In genomic region chr19:38111898-38112297, GRCh38 we compare ENCODE assay signal across 1 cellular context.
TF ChIP-seq lines count a peak whose summit lies in the region.

No MANE protein-coding gene starts in this region.

TF ChIP-seq in HEK293, 187 proteins besides CTCF, POLR2A, EP300 and RAD21 (continued from another document):
- TF ChIP-seq ZBTB10 (tag by site-specific recombination; IDR thresholded peaks at IDR 0.05) (0 out of 2 replicates have a peak, but pooled peaks have one; percentile 22), ZNF140 (tag by site-specific recombination; IDR thresholded peaks at IDR 0.05) (no peak), ZNF18 (tag by site-specific recombination; IDR thresholded peaks at IDR 0.05) (peak; percentile 89), ZNF311 (tag by site-specific recombination; IDR thresholded peaks at IDR 0.05; ENCODE audit: borderline replicate concordance) (peak; percentile 94; the same call in 1 of the 2 replicates), KLF7 (tag by site-specific recombination; IDR thresholded peaks at IDR 0.05; ENCODE audit: borderline replicate concordance) (no peak), ZNF426 (tag by site-specific recombination; IDR thresholded peaks at IDR 0.05) (no peak), ZNF560 (tag by site-specific recombination; IDR thresholded peaks at IDR 0.05; ENCODE audit: borderline replicate concordance) (no peak), ZNF596 (tag by site-specific recombination; IDR thresholded peaks at IDR 0.05) (no peak), ZNF530 (tag by site-specific recombination; IDR thresholded peaks at IDR 0.05; ENCODE audit: low read depth) (no peak), ZNF785 (tag by site-specific recombination; IDR thresholded peaks at IDR 0.05) (0 out of 2 replicates have a peak, but pooled peaks have one; percentile 10), KLF9 (tag by site-specific recombination; IDR thresholded peaks at IDR 0.05; ENCODE audit: low read depth) (no peak), ZNF221 (tag by site-specific recombination; IDR thresholded peaks at IDR 0.05; ENCODE audit: borderline replicate concordance) (no peak)
- TF ChIP-seq, protein P1, sequence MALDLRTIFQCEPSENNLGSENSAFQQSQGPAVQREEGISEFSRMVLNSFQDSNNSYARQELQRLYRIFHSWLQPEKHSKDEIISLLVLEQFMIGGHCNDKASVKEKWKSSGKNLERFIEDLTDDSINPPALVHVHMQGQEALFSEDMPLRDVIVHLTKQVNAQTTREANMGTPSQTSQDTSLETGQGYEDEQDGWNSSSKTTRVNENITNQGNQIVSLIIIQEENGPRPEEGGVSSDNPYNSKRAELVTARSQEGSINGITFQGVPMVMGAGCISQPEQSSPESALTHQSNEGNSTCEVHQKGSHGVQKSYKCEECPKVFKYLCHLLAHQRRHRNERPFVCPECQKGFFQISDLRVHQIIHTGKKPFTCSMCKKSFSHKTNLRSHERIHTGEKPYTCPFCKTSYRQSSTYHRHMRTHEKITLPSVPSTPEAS (tag by site-specific recombination; IDR thresholded peaks at IDR 0.05) = peak; percentile 100
